Comparison of ENCODE assay signal across 11 cellular contexts in the genomic region with DNA sequence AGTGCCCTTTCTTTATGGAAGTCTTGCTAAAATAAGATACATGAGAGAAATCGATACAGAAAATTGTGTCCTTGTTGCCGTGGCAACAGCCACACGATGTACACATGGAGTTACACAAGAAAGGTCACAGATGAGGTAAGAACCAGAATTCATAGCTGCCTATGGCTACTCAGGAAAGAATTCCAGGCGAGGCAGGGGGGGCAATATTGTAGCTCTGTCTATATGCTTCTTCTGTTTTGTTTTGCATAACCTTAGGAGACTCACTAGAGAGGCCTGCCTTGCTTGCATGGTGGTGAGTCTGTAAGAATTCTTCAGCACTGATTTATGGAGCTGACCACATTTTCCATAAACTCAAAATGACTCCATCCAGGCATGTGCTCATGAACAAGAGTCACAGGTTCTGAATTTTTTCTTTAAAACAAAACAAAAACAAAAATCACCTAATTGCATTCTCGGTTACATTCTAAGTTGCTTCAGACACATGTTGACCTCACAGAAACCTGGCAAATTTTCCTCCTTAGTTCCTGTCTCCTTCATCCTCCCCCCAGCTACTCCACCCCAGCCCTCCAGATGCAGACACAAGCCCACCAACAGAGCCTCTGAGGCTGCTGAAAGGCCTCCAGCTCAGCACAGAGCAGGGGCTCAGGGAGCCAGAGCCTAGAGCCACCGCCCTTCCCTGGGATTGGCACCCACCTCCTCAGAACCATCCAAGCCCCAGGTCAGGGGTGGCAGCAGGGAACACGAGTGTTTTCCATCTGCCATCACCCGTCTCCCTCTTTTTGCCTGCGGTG.
A peak's percentile ranks its signal among the peaks of the same experiment; 100 is the strongest.
DNase-seq lines count a peak whose midpoint lies in the region; ATAC-seq and TF ChIP-seq lines count a peak whose summit lies in the region.
"Had no signal": no experiment of that assay in that cellular context is flagged by ENCODE, and none has a peak within 500 bp of the region (broad histone marks: within the 10 kb centered on the region; RNA-seq: fewer than 3 reads in every experiment).

No MANE protein-coding gene starts in this region.

- POLR2A ChIA-PET in AG04450 (lab: Yijun Ruan, JAX) = interaction anchor here (0.5 to 2.3 kb wide), 8 partner anchors 19 to 114 kb away, joined by 3 to 19 read pairs (median 8); no protein-coding TSS in a partner anchor

- no peaks in the 10 kb centered on the region for H3K27me3 Mint-ChIP-seq in chondrocyte (ENCODE audit: low read depth)
- H3K27me3 Mint-ChIP-seq in nephron (ENCODE audit: low read depth) = no peaks in the 10 kb centered on the region

- DNase-seq in AG04450 (ENCODE audit: low read depth, low spot score) (peak; percentile 92), HT1080 (ENCODE audit: low read depth) (peak; percentile 29), chondrocyte (ENCODE audit: low spot score) (no peak), hypothalamus (lab: John Stamatoyannopoulos, UW) (no peak), NCI-H446 (lab: John Stamatoyannopoulos, UW) (no peak), head of caudate nucleus (no peak)
- DNase-seq: COR-L47 had no signal

- TF ChIP-seq CTCF in AG04450 (IDR thresholded peaks at IDR 0.05; ENCODE audit: low read depth, low read length) (no peak), chondrocyte (IDR thresholded peaks at IDR 0.05) (no peak), nephron (IDR thresholded peaks at IDR 0.05; ENCODE audit: unreplicated experiment in 3 of 3) (no peak)

- CTCF ChIA-PET in AG04450 (lab: Charles Lee) = interaction anchor here (0.9 to 1.5 kb wide), 3 partner anchors 44 to 170 kb away, joined by 3 to 4 read pairs (median 3); no protein-coding TSS in a partner anchor

- H3K4me1 Mint-ChIP-seq in chondrocyte (ENCODE audit: low read depth) (peaks cover 17% of the 10 kb centered on the region), nephron (peaks cover 18% of the 10 kb centered on the region)
- H3K4me1 Mint-ChIP-seq: central memory CD8-positive, alpha-beta T cell had no signal

- H3K36me3 Mint-ChIP-seq in chondrocyte (ENCODE audit: low read depth) = peaks cover 52% of the 10 kb centered on the region
- peaks cover 74% of the 10 kb centered on the region for H3K36me3 Mint-ChIP-seq in nephron (ENCODE audit: low read depth)

- no peak for ATAC-seq in GM18867 (IDR thresholded peaks at IDR 0.05; ENCODE audit: unreplicated experiment)

- H3K9me3 ChIP-seq in AG04450 (ENCODE audit: control insufficient read depth, insufficient read depth, low read length) = no peaks in the 10 kb centered on the region

- H3K9me3 Mint-ChIP-seq in chondrocyte (ENCODE audit: low read depth) (no peaks in the 10 kb centered on the region), nephron (no peaks in the 10 kb centered on the region)
- H3K9me3 Mint-ChIP-seq: central memory CD8-positive, alpha-beta T cell had no signal

- H3K4me3 ChIP-seq in AG04450 (ENCODE audit: low read depth, low read length) = no peak overlapping the region

- H3K27ac Mint-ChIP-seq in chondrocyte (ENCODE audit: unreplicated experiment) (peak overlapping the region; percentile 89), nephron (peak overlapping the region in 2 of 3 experiments; percentile 46 to 79)

- intact Hi-C loops in head of caudate nucleus (cut with DNase I) = no loop called here

- no peak overlapping the region for H3K4me3 Mint-ChIP-seq in chondrocyte (ENCODE audit: unreplicated experiment)
- no peak overlapping the region for H3K4me3 Mint-ChIP-seq in nephron
- H3K4me3 Mint-ChIP-seq: central memory CD8-positive, alpha-beta T cell had no signal

- no peaks in the 10 kb centered on the region for H3K27me3 ChIP-seq in AG04450 (ENCODE audit: control insufficient read depth, insufficient read depth, low read length)

- H3K27ac ChIP-seq in AG04450 (ENCODE audit: low read depth, low read length) = peak overlapping the region; percentile 99
- H3K27ac ChIP-seq: KMS-11 had no signal

Comparison
In these comparisons a context has a peak if more than half of its experiments do, and no peak if none do; other contexts are left out.
1. DNase-seq: peak in AG04450 (single experiment) and HT1080 (single experiment); none in chondrocyte (single experiment), hypothalamus (0 of 51), NCI-H446 (0 of 2) and head of caudate nucleus (0 of 42).